Comparison of ENCODE assay signal across 10 cellular contexts in the genomic region with DNA sequence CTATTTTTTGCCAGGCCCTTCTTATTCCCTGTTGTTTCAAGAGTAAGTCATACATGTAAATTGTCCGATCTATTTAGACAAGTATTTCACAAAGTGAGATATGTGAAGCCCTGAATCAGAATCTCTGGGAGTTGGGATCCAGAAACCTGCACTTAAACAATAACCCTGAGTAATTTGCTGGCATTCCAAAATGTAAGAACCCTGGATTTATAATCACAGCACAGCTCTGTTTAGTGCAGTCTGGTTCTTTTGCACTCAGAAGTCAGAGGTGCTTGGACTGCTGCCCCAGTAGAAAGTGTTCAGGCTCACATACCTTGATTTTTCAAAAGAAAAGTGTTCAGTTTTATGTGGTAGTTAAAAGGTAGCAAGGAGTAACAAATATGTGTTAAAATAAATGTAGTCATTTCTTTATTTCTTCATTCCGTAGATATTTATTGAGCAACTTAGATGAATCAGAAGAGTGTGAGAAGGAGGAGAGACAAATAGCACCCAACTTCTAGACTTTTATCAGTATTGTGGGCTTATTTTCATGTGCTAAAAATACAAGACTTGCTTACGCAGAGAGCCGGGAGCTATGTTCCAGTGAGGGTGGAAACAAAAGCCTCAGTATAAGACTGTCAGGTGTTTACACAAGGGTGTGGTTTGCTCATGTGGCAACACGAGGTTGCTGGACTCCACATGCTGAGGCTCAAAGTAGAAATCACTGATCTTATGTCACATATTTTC.
DNase-seq lines count a peak whose midpoint lies in the region; ATAC-seq and TF ChIP-seq lines count a peak whose summit lies in the region.
"Had no signal": no experiment of that assay in that cellular context is flagged by ENCODE, and none has a peak within 500 bp of the region (broad histone marks: within the 10 kb centered on the region; RNA-seq: fewer than 3 reads in every experiment).

No MANE protein-coding gene starts in this region.

- peak overlapping the region; percentile 1 for H3K27ac Mint-ChIP-seq in neural crest cell (ENCODE audit: unreplicated experiment)

- no peak for TF ChIP-seq CTCF in neural crest cell (conservative IDR thresholded peaks at IDR 0.05)

- no peaks in the 10 kb centered on the region for H3K27me3 Mint-ChIP-seq in neural crest cell (ENCODE audit: low read depth)

- no peak overlapping the region for H3K4me3 Mint-ChIP-seq in neural crest cell

- ATAC-seq in esophagus mucosa (peak; percentile 95), HG02970 (IDR thresholded peaks at IDR 0.05; ENCODE audit: low FRiP score, unreplicated experiment) (no peak), HG02852 (IDR thresholded peaks at IDR 0.05; ENCODE audit: unreplicated experiment) (no peak)
- ATAC-seq: K562 had no signal

- POLR2A ChIA-PET in HEK293T (lab: Yijun Ruan, JAX): no interaction called here

- in situ Hi-C loops in G401 (cut with HindIII; ENCODE audit: low sequenced_read_pairs): no loop called here

- H3K4me1 Mint-ChIP-seq in neural crest cell: peaks cover 4% of the 10 kb centered on the region

- CTCF ChIA-PET in HEK293T (lab: Yijun Ruan, JAX): interaction anchor here (0.6 kb wide), 1 partner anchor 63 kb away, joined by 3 read pairs; no protein-coding TSS in a partner anchor

- H3K9me3 Mint-ChIP-seq in neural crest cell: no peaks in the 10 kb centered on the region

- H3K36me3 Mint-ChIP-seq in neural crest cell (ENCODE audit: low read depth): peaks cover 17% of the 10 kb centered on the region

- peak; percentile 9 for DNase-seq in Daoy (ENCODE audit: low read depth)
- DNase-seq in NCI-H460 (ENCODE audit: extremely low read depth, low read depth): peak; percentile 86
- DNase-seq in neural crest cell (ENCODE audit: low read depth, low spot score): no peak
- no peak for DNase-seq in HEK293T (ENCODE audit: extremely low spot score)
- DNase-seq in G401 (ENCODE audit: low spot score): no peak
- DNase-seq: DND-41 had no signal

TF ChIP-seq in HEK293T, 16 proteins besides CTCF, POLR2A, EP300 and RAD21:
- TF ChIP-seq CTBP1 (IDR thresholded peaks at IDR 0.05; ENCODE audit: borderline replicate concordance): no peak
- TF ChIP-seq FOXM1 (IDR thresholded peaks at IDR 0.05; ENCODE audit: borderline replicate concordance): no peak
- no peak for TF ChIP-seq HDGF (IDR thresholded peaks at IDR 0.05; ENCODE audit: borderline replicate concordance)
- TF ChIP-seq, protein P1, sequence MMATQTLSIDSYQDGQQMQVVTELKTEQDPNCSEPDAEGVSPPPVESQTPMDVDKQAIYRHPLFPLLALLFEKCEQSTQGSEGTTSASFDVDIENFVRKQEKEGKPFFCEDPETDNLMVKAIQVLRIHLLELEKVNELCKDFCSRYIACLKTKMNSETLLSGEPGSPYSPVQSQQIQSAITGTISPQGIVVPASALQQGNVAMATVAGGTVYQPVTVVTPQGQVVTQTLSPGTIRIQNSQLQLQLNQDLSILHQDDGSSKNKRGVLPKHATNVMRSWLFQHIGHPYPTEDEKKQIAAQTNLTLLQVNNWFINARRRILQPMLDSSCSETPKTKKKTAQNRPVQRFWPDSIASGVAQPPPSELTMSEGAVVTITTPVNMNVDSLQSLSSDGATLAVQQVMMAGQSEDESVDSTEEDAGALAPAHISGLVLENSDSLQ (IDR thresholded peaks at IDR 0.05): no peak
- no peak for TF ChIP-seq BHLHE40 (IDR thresholded peaks at IDR 0.05; ENCODE audit: borderline replicate concordance)
- no peak for TF ChIP-seq FOXA1 (IDR thresholded peaks at IDR 0.05)
- no peak for TF ChIP-seq FOXK2 (IDR thresholded peaks at IDR 0.05)
- TF ChIP-seq LEF1 (IDR thresholded peaks at IDR 0.05; ENCODE audit: borderline replicate concordance): no peak

Comparison
In these comparisons a context has a peak if more than half of its experiments do, and no peak if none do; other contexts are left out.
1. DNase-seq: peak in Daoy (single experiment) and NCI-H460 (single experiment); none in neural crest cell (single experiment), HEK293T (single experiment) and G401 (single experiment).